12 cellular contexts compared by ENCODE assay signal in genomic region chr2:233081232-233081730, GRCh38. TPM values are rescaled to one million over a fixed set of nuclear protein-coding genes. Genes with fewer than 3 reads are reported as not detected.
DNase-seq lines count a peak whose midpoint lies in the region; ATAC-seq and FAIRE-seq lines count a peak whose summit lies in the region.
"Had no signal": no experiment of that assay in that cellular context is flagged by ENCODE, and none has a peak within 500 bp of the region (broad histone marks: within the 10 kb centered on the region; RNA-seq: fewer than 3 reads in every experiment).

No MANE protein-coding gene starts in this region.

- H3K27me3 Mint-ChIP-seq in activated CD8-positive, alpha-beta T cell treated with anti-CD3 and anti-CD28 coated beads, Interleukin-2, amount 10 ng/mL, durations not matched to agents 7 days and 5 days (ENCODE audit: low read depth), result no peaks in the 10 kb centered on the region
- H3K27me3 Mint-ChIP-seq in memory B cell, result no peaks in the 10 kb centered on the region

- peak; percentile 23 for ATAC-seq in HG03354 (IDR thresholded peaks at IDR 0.05; ENCODE audit: poor library complexity, severe bottlenecking, unreplicated experiment)
- peak; percentile 52 for ATAC-seq in activated CD8-positive, alpha-beta T cell treated with anti-CD3 and anti-CD28 coated beads, Interleukin-2, amount 10 ng/mL, durations not matched to agents 7 days and 5 days
- ATAC-seq in memory B cell (ENCODE audit: low read depth), result no peak
- ATAC-seq in HG02970 (IDR thresholded peaks at IDR 0.05; ENCODE audit: low FRiP score, unreplicated experiment), result no peak

- CTCF ChIA-PET in activated CD8-positive, alpha-beta T cell treated with anti-CD3 and anti-CD28 coated beads, Interleukin-2, amount 10 ng/mL, durations not matched to agents 7 days and 5 days (lab: Charles Lee), result interaction anchor here (1.4 to 2.3 kb wide), 4 partner anchors 19 to 170 kb away, joined by 8 to 12 read pairs (median 10); partner anchors contain the start of genes ATG16L1 and INPP5D

- H3K4me3 Mint-ChIP-seq in activated CD8-positive, alpha-beta T cell treated with anti-CD3 and anti-CD28 coated beads, Interleukin-2, amount 10 ng/mL, durations not matched to agents 7 days and 5 days, result peak overlapping the region; percentile 67
- H3K4me3 Mint-ChIP-seq in memory B cell, result peak overlapping the region; percentile 88

- peaks cover 86% of the 10 kb centered on the region for H3K4me1 Mint-ChIP-seq in activated CD8-positive, alpha-beta T cell treated with anti-CD3 and anti-CD28 coated beads, Interleukin-2, amount 10 ng/mL, durations not matched to agents 7 days and 5 days (ENCODE audit: low read depth)
- peaks cover 80% of the 10 kb centered on the region for H3K4me1 Mint-ChIP-seq in memory B cell

- no peaks in the 10 kb centered on the region for H3K9me3 Mint-ChIP-seq in activated CD8-positive, alpha-beta T cell treated with anti-CD3 and anti-CD28 coated beads, Interleukin-2, amount 10 ng/mL, durations not matched to agents 7 days and 5 days (ENCODE audit: insufficient read depth)
- no peaks in the 10 kb centered on the region for H3K9me3 Mint-ChIP-seq in memory B cell

- POLR2A ChIA-PET in activated CD8-positive, alpha-beta T cell treated with anti-CD3 and anti-CD28 coated beads, Interleukin-2, amount 10 ng/mL, durations not matched to agents 7 days and 5 days (lab: Charles Lee), result interaction anchor here (1.1 to 7.5 kb wide), 3 partner anchors 18 to 530 kb away, joined by 3 to 136 read pairs (median 5); partner anchors contain the start of gene INPP5D

- H3K27ac Mint-ChIP-seq in activated CD8-positive, alpha-beta T cell treated with anti-CD3 and anti-CD28 coated beads, Interleukin-2, amount 10 ng/mL, durations not matched to agents 7 days and 5 days, result peak overlapping the region; percentile 93
- H3K27ac Mint-ChIP-seq in memory B cell, result peak overlapping the region; percentile 95

- no peak for FAIRE-seq in RCC 7860 (lab: Jason Lieb, UNC)
- FAIRE-seq: endothelial cell of umbilical vein had no signal

- peaks cover 81% of the 10 kb centered on the region for H3K36me3 Mint-ChIP-seq in activated CD8-positive, alpha-beta T cell treated with anti-CD3 and anti-CD28 coated beads, Interleukin-2, amount 10 ng/mL, durations not matched to agents 7 days and 5 days (ENCODE audit: low read depth)
- peaks cover 43% of the 10 kb centered on the region for H3K36me3 Mint-ChIP-seq in memory B cell

- DNase-seq in CD1c-positive myeloid dendritic cell (ENCODE audit: extremely low spot score) (peak; percentile 70), memory B cell (ENCODE audit: low spot score in 2 of 2) (no peak), RCC 7860 (ENCODE audit: low spot score) (no peak), NCI-H1930 (lab: John Stamatoyannopoulos, UW) (no peak), COR-L47 (lab: John Stamatoyannopoulos, UW) (no peak)
- peak; percentile 68 for DNase-seq in activated CD8-positive, alpha-beta T cell treated with anti-CD3 and anti-CD28 coated beads, Interleukin-2, amount 10 ng/mL, durations not matched to agents 7 days and 5 days
- DNase-seq: GOT3 had no signal

RNA-seq across cellular contexts. Expression of gene INPP5D, which starts 21.1 kb away (rescaled TPM):
- total RNA-seq in activated CD8-positive, alpha-beta T cell treated with anti-CD3 and anti-CD28 coated beads, Interleukin-2, amount 10 ng/mL, durations not matched to agents 7 days and 5 days, result 100 to 1,000 TPM; 108 to 122 TPM
- total RNA-seq: M059J had no signal

RNA-seq across cellular contexts. Expression of gene NEU2, which starts 48.8 kb away (rescaled TPM):
- total RNA-seq in activated CD8-positive, alpha-beta T cell treated with anti-CD3 and anti-CD28 coated beads, Interleukin-2, amount 10 ng/mL, durations not matched to agents 7 days and 5 days, result not detected
- total RNA-seq: endothelial cell of umbilical vein, lung microvascular endothelial cell, M059J had no signal

Comparison
In these comparisons a context has a peak if more than half of its experiments do, and no peak if none do; other contexts are left out.
1. DNase-seq: peak in CD1c-positive myeloid dendritic cell (single experiment) and activated CD8-positive, alpha-beta T cell treated with anti-CD3 and anti-CD28 coated beads, Interleukin-2, amount 10 ng/mL, durations not matched to agents 7 days and 5 days (single experiment); none in memory B cell (0 of 2), RCC 7860 (single experiment), NCI-H1930 (0 of 2) and COR-L47 (single experiment).
2. ATAC-seq: peak in HG03354 (single experiment) and activated CD8-positive, alpha-beta T cell treated with anti-CD3 and anti-CD28 coated beads, Interleukin-2, amount 10 ng/mL, durations not matched to agents 7 days and 5 days (single experiment); none in memory B cell (single experiment) and HG02970 (single experiment).